1 cellular context compared by ENCODE assay signal in the genomic region with DNA sequence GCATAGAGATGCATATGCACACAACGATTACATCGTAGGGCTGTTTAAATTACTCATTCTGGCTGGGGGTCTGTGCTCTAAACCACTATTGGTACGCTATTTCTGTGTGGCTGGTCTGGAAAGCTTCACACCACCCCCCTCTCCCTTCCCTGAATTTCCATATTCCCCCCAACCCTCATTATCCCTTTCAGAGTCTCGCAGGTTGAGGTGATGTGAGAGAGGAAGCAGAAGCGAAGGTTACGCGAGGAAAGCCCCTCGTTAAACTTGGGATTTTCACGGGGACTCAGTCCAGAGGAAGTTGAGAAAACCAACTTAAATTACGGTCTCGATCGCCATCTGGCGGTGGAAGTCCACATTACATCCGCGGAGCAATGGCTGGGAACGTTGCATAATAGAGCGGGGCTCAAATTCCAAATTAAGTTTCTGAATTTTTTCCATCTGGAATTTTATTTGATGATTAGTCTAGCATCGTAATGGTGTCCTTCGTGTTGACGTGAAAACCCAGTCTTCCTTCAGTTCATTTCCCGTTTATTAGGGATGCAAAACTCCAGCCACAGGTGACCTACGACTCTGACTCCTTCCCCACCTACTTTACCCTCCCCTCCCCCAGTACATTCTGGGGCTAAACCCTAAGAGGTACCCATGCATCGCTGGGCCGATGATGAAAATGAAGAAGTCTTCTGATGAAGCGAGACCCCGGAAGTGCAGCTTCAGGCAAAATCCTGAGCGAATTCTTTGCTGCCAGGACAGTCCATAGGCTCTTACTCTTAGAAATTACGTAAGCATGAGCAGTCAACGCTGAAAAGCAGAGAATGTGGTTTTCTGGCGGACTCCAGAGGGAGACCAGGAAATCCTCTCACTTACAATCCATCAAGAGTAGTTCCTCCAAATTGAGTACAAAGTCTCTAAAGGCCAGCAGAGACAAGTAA.
TF ChIP-seq lines count a peak whose summit lies in the region.

No MANE protein-coding gene starts in this region.

TF ChIP-seq in HepG2, 621 proteins besides CTCF, POLR2A, EP300 and RAD21 (continued from another document and continues in another):
- TF ChIP-seq ZNF318 (CRISPR knock-in tag; IDR thresholded peaks at IDR 0.05) (no peak), ZSCAN31 (CRISPR knock-in tag; IDR thresholded peaks at IDR 0.05; ENCODE audit: low read depth) (no peak), ZNF431 (CRISPR knock-in tag; IDR thresholded peaks at IDR 0.05; ENCODE audit: borderline replicate concordance, low read depth) (no peak), ZC3H13 (CRISPR knock-in tag; IDR thresholded peaks at IDR 0.05) (no peak), SP2 (CRISPR knock-in tag; IDR thresholded peaks at IDR 0.05) (no peak), XRCC5 (optimal IDR thresholded peaks at IDR 0.05; ENCODE audit: low read length) (peak; percentile 61), GPN1 (CRISPR knock-in tag; IDR thresholded peaks at IDR 0.05; ENCODE audit: borderline replicate concordance) (no peak), TP53 (CRISPR knock-in tag; conservative IDR thresholded peaks at IDR 0.05) (no peak), ZNF569 (CRISPR knock-in tag; IDR thresholded peaks at IDR 0.05; ENCODE audit: borderline replicate concordance) (no peak), TEAD3 (CRISPR knock-in tag; optimal IDR thresholded peaks at IDR 0.05; ENCODE audit: borderline replicate concordance) (peak; percentile 42), MEIS2 (CRISPR knock-in tag; IDR thresholded peaks at IDR 0.05) (no peak), HNRNPL (IDR thresholded peaks at IDR 0.05; ENCODE audit: low read depth, low read length) (no peak), ZKSCAN8 (CRISPR knock-in tag; IDR thresholded peaks at IDR 0.05; ENCODE audit: borderline replicate concordance) (no peak), KDM3A (CRISPR knock-in tag; IDR thresholded peaks at IDR 0.05; ENCODE audit: low read depth) (no peak), SETDB1 (CRISPR knock-in tag; IDR thresholded peaks at IDR 0.05; ENCODE audit: borderline replicate concordance) (0 out of 2 replicates have a peak, but pooled peaks have one; percentile 47), RNF2 (conservative IDR thresholded peaks at IDR 0.05; ENCODE audit: low read depth) (no peak), ZSCAN5A (CRISPR knock-in tag; IDR thresholded peaks at IDR 0.05; ENCODE audit: borderline replicate concordance) (no peak), NCOA2 (CRISPR knock-in tag; IDR thresholded peaks at IDR 0.05) (no peak), IRF2 (CRISPR knock-in tag; IDR thresholded peaks at IDR 0.05) (no peak)
- TF ChIP-seq, protein P1, sequence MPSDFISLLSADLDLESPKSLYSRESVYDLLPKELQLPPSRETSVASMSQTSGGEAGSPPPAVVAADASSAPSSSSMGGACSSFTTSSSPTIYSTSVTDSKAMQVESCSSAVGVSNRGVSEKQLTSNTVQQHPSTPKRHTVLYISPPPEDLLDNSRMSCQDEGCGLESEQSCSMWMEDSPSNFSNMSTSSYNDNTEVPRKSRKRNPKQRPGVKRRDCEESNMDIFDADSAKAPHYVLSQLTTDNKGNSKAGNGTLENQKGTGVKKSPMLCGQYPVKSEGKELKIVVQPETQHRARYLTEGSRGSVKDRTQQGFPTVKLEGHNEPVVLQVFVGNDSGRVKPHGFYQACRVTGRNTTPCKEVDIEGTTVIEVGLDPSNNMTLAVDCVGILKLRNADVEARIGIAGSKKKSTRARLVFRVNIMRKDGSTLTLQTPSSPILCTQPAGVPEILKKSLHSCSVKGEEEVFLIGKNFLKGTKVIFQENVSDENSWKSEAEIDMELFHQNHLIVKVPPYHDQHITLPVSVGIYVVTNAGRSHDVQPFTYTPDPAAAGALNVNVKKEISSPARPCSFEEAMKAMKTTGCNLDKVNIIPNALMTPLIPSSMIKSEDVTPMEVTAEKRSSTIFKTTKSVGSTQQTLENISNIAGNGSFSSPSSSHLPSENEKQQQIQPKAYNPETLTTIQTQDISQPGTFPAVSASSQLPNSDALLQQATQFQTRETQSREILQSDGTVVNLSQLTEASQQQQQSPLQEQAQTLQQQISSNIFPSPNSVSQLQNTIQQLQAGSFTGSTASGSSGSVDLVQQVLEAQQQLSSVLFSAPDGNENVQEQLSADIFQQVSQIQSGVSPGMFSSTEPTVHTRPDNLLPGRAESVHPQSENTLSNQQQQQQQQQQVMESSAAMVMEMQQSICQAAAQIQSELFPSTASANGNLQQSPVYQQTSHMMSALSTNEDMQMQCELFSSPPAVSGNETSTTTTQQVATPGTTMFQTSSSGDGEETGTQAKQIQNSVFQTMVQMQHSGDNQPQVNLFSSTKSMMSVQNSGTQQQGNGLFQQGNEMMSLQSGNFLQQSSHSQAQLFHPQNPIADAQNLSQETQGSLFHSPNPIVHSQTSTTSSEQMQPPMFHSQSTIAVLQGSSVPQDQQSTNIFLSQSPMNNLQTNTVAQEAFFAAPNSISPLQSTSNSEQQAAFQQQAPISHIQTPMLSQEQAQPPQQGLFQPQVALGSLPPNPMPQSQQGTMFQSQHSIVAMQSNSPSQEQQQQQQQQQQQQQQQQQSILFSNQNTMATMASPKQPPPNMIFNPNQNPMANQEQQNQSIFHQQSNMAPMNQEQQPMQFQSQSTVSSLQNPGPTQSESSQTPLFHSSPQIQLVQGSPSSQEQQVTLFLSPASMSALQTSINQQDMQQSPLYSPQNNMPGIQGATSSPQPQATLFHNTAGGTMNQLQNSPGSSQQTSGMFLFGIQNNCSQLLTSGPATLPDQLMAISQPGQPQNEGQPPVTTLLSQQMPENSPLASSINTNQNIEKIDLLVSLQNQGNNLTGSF (CRISPR knock-in tag; IDR thresholded peaks at IDR 0.05): no peak
- TF ChIP-seq, protein P2, sequence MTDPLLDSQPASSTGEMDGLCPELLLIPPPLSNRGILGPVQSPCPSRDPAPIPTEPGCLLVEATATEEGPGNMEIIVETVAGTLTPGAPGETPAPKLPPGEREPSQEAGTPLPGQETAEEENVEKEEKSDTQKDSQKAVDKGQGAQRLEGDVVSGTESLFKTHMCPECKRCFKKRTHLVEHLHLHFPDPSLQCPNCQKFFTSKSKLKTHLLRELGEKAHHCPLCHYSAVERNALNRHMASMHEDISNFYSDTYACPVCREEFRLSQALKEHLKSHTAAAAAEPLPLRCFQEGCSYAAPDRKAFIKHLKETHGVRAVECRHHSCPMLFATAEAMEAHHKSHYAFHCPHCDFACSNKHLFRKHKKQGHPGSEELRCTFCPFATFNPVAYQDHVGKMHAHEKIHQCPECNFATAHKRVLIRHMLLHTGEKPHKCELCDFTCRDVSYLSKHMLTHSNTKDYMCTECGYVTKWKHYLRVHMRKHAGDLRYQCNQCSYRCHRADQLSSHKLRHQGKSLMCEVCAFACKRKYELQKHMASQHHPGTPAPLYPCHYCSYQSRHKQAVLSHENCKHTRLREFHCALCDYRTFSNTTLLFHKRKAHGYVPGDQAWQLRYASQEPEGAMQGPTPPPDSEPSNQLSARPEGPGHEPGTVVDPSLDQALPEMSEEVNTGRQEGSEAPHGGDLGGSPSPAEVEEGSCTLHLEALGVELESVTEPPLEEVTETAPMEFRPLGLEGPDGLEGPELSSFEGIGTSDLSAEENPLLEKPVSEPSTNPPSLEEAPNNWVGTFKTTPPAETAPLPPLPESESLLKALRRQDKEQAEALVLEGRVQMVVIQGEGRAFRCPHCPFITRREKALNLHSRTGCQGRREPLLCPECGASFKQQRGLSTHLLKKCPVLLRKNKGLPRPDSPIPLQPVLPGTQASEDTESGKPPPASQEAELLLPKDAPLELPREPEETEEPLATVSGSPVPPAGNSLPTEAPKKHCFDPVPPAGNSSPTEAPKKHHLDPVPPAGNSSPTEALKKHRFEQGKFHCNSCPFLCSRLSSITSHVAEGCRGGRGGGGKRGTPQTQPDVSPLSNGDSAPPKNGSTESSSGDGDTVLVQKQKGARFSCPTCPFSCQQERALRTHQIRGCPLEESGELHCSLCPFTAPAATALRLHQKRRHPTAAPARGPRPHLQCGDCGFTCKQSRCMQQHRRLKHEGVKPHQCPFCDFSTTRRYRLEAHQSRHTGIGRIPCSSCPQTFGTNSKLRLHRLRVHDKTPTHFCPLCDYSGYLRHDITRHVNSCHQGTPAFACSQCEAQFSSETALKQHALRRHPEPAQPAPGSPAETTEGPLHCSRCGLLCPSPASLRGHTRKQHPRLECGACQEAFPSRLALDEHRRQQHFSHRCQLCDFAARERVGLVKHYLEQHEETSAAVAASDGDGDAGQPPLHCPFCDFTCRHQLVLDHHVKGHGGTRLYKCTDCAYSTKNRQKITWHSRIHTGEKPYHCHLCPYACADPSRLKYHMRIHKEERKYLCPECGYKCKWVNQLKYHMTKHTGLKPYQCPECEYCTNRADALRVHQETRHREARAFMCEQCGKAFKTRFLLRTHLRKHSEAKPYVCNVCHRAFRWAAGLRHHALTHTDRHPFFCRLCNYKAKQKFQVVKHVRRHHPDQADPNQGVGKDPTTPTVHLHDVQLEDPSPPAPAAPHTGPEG (CRISPR knock-in tag; IDR thresholded peaks at IDR 0.05): no peak
- TF ChIP-seq, protein P3, sequence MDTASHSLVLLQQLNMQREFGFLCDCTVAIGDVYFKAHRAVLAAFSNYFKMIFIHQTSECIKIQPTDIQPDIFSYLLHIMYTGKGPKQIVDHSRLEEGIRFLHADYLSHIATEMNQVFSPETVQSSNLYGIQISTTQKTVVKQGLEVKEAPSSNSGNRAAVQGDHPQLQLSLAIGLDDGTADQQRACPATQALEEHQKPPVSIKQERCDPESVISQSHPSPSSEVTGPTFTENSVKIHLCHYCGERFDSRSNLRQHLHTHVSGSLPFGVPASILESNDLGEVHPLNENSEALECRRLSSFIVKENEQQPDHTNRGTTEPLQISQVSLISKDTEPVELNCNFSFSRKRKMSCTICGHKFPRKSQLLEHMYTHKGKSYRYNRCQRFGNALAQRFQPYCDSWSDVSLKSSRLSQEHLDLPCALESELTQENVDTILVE (CRISPR knock-in tag; IDR thresholded peaks at IDR 0.05): no peak
